Comparison of ENCODE assay signal across 8 cellular contexts in genomic region chr22:50255607-50256006, GRCh38.
"Had no signal": no experiment of that assay in that cellular context is flagged by ENCODE, and none has a peak within 500 bp of the region (broad histone marks: within the 10 kb centered on the region; RNA-seq: fewer than 3 reads in every experiment).

No MANE protein-coding gene starts in this region.

- DNase-seq: H9, HCEC 1CT, HFFc6, KG1 had no signal

- H3K4me2 ChIP-seq: GM23338 had no signal

- ATAC-seq: GM23338, HepG2, K562 had no signal

- H3K4me3 ChIP-seq: GM23338, K562 had no signal

- H2AFZ ChIP-seq: GM23338 had no signal

- H3K27ac ChIP-seq: HL-60 had no signal
